ENCODE assay signal across 17 cellular contexts in the genomic region with DNA sequence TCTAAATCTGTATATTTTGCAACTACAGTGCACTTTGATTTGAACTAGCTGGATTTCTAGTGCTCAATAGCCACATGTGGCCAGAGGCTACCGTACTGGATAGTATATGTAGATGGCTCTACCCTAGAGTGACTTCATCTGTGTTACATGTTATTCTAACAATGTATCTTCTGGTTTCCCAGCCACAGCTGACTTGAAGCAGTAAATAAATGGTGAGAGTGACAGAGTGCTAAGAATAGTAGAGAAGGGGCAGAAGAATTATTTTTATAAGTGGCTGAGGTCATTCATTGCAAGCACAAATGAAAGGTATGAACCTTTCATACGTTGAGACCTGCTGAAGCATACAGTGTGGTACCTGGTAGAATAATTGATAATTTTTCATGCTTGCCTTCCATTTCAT. TPM values are rescaled to one million over a fixed set of nuclear protein-coding genes. Genes with fewer than 3 reads are reported as not detected.
A peak's percentile ranks its signal among the peaks of the same experiment; 100 is the strongest.
DNase-seq lines count a peak whose midpoint lies in the region; ATAC-seq and TF ChIP-seq lines count a peak whose summit lies in the region.
"Had no signal": no experiment of that assay in that cellular context is flagged by ENCODE, and none has a peak within 500 bp of the region (broad histone marks: within the 10 kb centered on the region; RNA-seq: fewer than 3 reads in every experiment).

No MANE protein-coding gene starts in this region.

- H3K27ac Mint-ChIP-seq in CD8-positive, alpha-beta memory T cell, result peak overlapping the region in 5 of 8 donors; percentile 22 to 64 (median 43)
- H3K27ac Mint-ChIP-seq in activated T-helper 17 cell treated with anti-CD3 and anti-CD28 coated beads, Interleukin-2, amount 50 U/mL, for 72 hours, result peak overlapping the region; percentile 67
- H3K27ac Mint-ChIP-seq: GM23338 had no signal

- H3K36me3 ChIP-seq in CD8-positive, alpha-beta memory T cell (ENCODE audit: insufficient read depth, low read length), result peaks cover 16% of the 10 kb centered on the region
- H3K36me3 ChIP-seq in left ventricle myocardium inferior (no peaks in the 10 kb centered on the region), gastrocnemius medialis (no peaks in the 10 kb centered on the region)
- H3K36me3 ChIP-seq: SJSA1 had no signal

- H3K4me3 ChIP-seq in CD8-positive, alpha-beta memory T cell (ENCODE audit: low read length), result no peak overlapping the region
- H3K4me3 ChIP-seq in left ventricle myocardium inferior, result no peak overlapping the region
- H3K4me3 ChIP-seq in gastrocnemius medialis, result no peak overlapping the region
- H3K4me3 ChIP-seq: GM23338, SJSA1 had no signal

- peaks cover 0 to 50% (median 14%) of the 10 kb centered on the region in 3 donors for H3K36me3 Mint-ChIP-seq in CD8-positive, alpha-beta memory T cell
- H3K36me3 Mint-ChIP-seq in activated T-helper 17 cell treated with anti-CD3 and anti-CD28 coated beads, Interleukin-2, amount 50 U/mL, for 72 hours (ENCODE audit: low read depth), result peaks cover 78% of the 10 kb centered on the region

- H3K9me3 Mint-ChIP-seq in CD8-positive, alpha-beta memory T cell, result no peaks in the 10 kb centered on the region
- H3K9me3 Mint-ChIP-seq in activated T-helper 17 cell treated with anti-CD3 and anti-CD28 coated beads, Interleukin-2, amount 50 U/mL, for 72 hours, result peaks cover 4% of the 10 kb centered on the region
- H3K9me3 Mint-ChIP-seq: GM23338 had no signal

- H3K27me3 ChIP-seq in CD8-positive, alpha-beta memory T cell (ENCODE audit: insufficient read depth, low read length, poor library complexity, severe bottlenecking), result no peaks in the 10 kb centered on the region
- no peaks in the 10 kb centered on the region for H3K27me3 ChIP-seq in left ventricle myocardium inferior (ENCODE audit: low read depth)
- H3K27me3 ChIP-seq in gastrocnemius medialis, result no peaks in the 10 kb centered on the region
- H3K27me3 ChIP-seq: SJSA1 had no signal

- TF ChIP-seq CTCF in left ventricle myocardium inferior (IDR thresholded peaks at IDR 0.05; ENCODE audit: borderline replicate concordance) (no peak), gastrocnemius medialis (IDR thresholded peaks at IDR 0.05 in 4 of 5, conservative IDR thresholded peaks at IDR 0.05 in 1 of 5) (no peak)

- TF ChIP-seq POLR2A in gastrocnemius medialis (IDR thresholded peaks at IDR 0.05), result no peak

- H3K4me1 Mint-ChIP-seq in CD8-positive, alpha-beta memory T cell, result peaks cover 33 to 50% (median 39%) of the 10 kb centered on the region in 3 donors
- H3K4me1 Mint-ChIP-seq in activated T-helper 17 cell treated with anti-CD3 and anti-CD28 coated beads, Interleukin-2, amount 50 U/mL, for 72 hours, result peaks cover 35% of the 10 kb centered on the region

- H3K4me1 ChIP-seq in CD8-positive, alpha-beta memory T cell (ENCODE audit: insufficient read depth, low read length), result peaks cover 4% of the 10 kb centered on the region
- H3K4me1 ChIP-seq in left ventricle myocardium inferior (peaks cover 82% of the 10 kb centered on the region), gastrocnemius medialis (peaks cover 32 to 48% of the 10 kb centered on the region in 2 donors)

- intact Hi-C loops in left ventricle myocardium inferior (cut with micrococcal nuclease) (no loop called here), gastrocnemius medialis (cut with DNase I; ENCODE audit: low total_unique reads) (no loop called here), posterior vena cava (cut with DNase I) (no loop called here)

- DNase-seq in CD8-positive, alpha-beta memory T cell, result no peak
- DNase-seq in left ventricle myocardium inferior, result no peak
- no peak for DNase-seq in gastrocnemius medialis
- no peak for DNase-seq in posterior vena cava (ENCODE audit: low spot score)
- DNase-seq in stimulated activated CD4-positive, alpha-beta T cell treated with anti-CD3 and anti-CD28 coated beads, Interleukin-2, amount 100 ng/mL, for 48 hours, result no peak
- DNase-seq in kidney glomerular epithelial cell (lab: John Stamatoyannopoulos, UW), result no peak
- DNase-seq: MV-4-11, NCI-H1417, NCI-H187 treated with DMSO at 0.1 percent for 48 hours, NCI-H446 treated with DMSO at 0.1 percent for 48 hours, OCI-M1, RPMI8226 had no signal

- no peaks in the 10 kb centered on the region for H3K9me3 ChIP-seq in CD8-positive, alpha-beta memory T cell (ENCODE audit: low read length)
- no peaks in the 10 kb centered on the region for H3K9me3 ChIP-seq in left ventricle myocardium inferior (replicated peaks)
- H3K9me3 ChIP-seq in gastrocnemius medialis, result no peaks in the 10 kb centered on the region
- H3K9me3 ChIP-seq: SJSA1 had no signal

- no peaks in the 10 kb centered on the region for H3K27me3 Mint-ChIP-seq in CD8-positive, alpha-beta memory T cell
- no peaks in the 10 kb centered on the region for H3K27me3 Mint-ChIP-seq in activated T-helper 17 cell treated with anti-CD3 and anti-CD28 coated beads, Interleukin-2, amount 50 U/mL, for 72 hours

- H3K27ac ChIP-seq in CD8-positive, alpha-beta memory T cell (ENCODE audit: low read depth, low read length), result no peak overlapping the region
- H3K27ac ChIP-seq in left ventricle myocardium inferior (replicated peaks) (peak overlapping the region; percentile 71), gastrocnemius medialis (peak overlapping the region; percentile 26 to 76 (median 68))
- H3K27ac ChIP-seq: SJSA1 had no signal

- POLR2A ChIA-PET in CD8-positive, alpha-beta memory T cell (lab: Charles Lee), result no interaction called here

- CTCF ChIA-PET in CD8-positive, alpha-beta memory T cell (lab: Charles Lee), result no interaction called here

- no peak for ATAC-seq in activated T-helper 17 cell treated with anti-CD3 and anti-CD28 coated beads, Interleukin-2, amount 50 U/mL, for 72 hours (replicated peaks)
- ATAC-seq in gastrocnemius medialis, result peak; percentile 90 to 94
- no peak for ATAC-seq in HG03045 (IDR thresholded peaks at IDR 0.05; ENCODE audit: unreplicated experiment)
- ATAC-seq: GM23338, HCT116 had no signal

- H3K4me3 Mint-ChIP-seq in CD8-positive, alpha-beta memory T cell, result no peak overlapping the region
- no peak overlapping the region for H3K4me3 Mint-ChIP-seq in activated T-helper 17 cell treated with anti-CD3 and anti-CD28 coated beads, Interleukin-2, amount 50 U/mL, for 72 hours
- H3K4me3 Mint-ChIP-seq: GM23338 had no signal

- in situ Hi-C loops in gastrocnemius medialis (cut with MboI; ENCODE audit: low sequenced_read_pairs in 4 of 4), result no loop called here

RNA-seq across cellular contexts. Expression of gene KAT2B, which starts 30.9 kb away (rescaled TPM):
- 10 to 100 TPM; 48.7 to 48.8 TPM for total RNA-seq in CD8-positive, alpha-beta memory T cell
- 5.8 TPM for polyA plus RNA-seq in CD8-positive, alpha-beta memory T cell
- 100 to 1,000 TPM; 109 to 143 TPM for total RNA-seq in activated T-helper 17 cell treated with anti-CD3 and anti-CD28 coated beads, Interleukin-2, amount 50 U/mL, for 72 hours
- total RNA-seq in left ventricle myocardium inferior (94.3 TPM), gastrocnemius medialis (10 to 100 TPM; 39.4 to 87.3 (median 61.1) TPM), posterior vena cava (10 to 100 TPM; 31.7 to 37.1 TPM)

RNA-seq across cellular contexts. Expression of gene PP2D1, which starts 59.1 kb away (rescaled TPM):
- not detected for total RNA-seq in CD8-positive, alpha-beta memory T cell
- polyA plus RNA-seq in CD8-positive, alpha-beta memory T cell, result 0.46 TPM
- total RNA-seq in activated T-helper 17 cell treated with anti-CD3 and anti-CD28 coated beads, Interleukin-2, amount 50 U/mL, for 72 hours, result not detected
- total RNA-seq in left ventricle myocardium inferior (not detected), gastrocnemius medialis (not detected), posterior vena cava (not detected)
- total RNA-seq: GM23338, SJSA1 had no signal

Comparison
In these comparisons a context has a peak if more than half of its experiments do, and no peak if none do; other contexts are left out.
1. ATAC-seq: peak in gastrocnemius medialis (2 of 2); none in activated T-helper 17 cell treated with anti-CD3 and anti-CD28 coated beads, Interleukin-2, amount 50 U/mL, for 72 hours (single experiment) and HG03045 (single experiment).